In the genomic region with DNA sequence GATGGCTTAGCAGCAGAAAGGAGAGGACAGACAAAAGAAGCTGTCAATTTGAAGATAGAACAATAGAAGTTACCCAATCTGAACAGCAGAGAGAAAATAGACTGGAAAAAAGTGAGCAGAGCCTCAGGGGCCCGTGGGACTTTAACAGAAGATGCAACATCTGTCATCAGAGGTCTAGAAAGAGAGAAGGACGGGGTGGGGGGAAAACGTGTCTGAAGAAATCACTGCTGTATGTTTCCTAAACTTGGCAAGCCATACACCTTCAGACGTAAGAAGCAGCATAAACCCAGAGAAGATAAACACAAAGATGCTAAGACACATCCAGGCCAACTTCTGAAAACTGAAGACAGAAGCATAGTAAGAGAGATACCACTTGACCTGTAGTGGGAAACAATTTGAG, we compare ENCODE assay signal across 2 cellular contexts.
TF ChIP-seq lines count a peak whose summit lies in the region.

No MANE protein-coding gene starts in this region.

TF ChIP-seq in IMR-90, 13 proteins besides CTCF, POLR2A, EP300 and RAD21:
- TF ChIP-seq RCOR1 (IDR thresholded peaks at IDR 0.05; ENCODE audit: insufficient replicate concordance, low read length) (no peak), BHLHE40 (IDR thresholded peaks at IDR 0.05; ENCODE audit: low read depth, low read length) (no peak), FOS (IDR thresholded peaks at IDR 0.05; ENCODE audit: low read depth, low read length) (no peak), RFX5 (IDR thresholded peaks at IDR 0.05; ENCODE audit: low read depth, low read length) (no peak), SMC3 (IDR thresholded peaks at IDR 0.05; ENCODE audit: low read depth, low read length) (no peak), MAFK (IDR thresholded peaks at IDR 0.05; ENCODE audit: low read depth, low read length) (no peak), NFE2L2 (IDR thresholded peaks at IDR 0.05; ENCODE audit: low read depth, low read length) (no peak), MXI1 (IDR thresholded peaks at IDR 0.05; ENCODE audit: borderline replicate concordance, low read depth, low read length) (no peak), MAZ (IDR thresholded peaks at IDR 0.05; ENCODE audit: borderline replicate concordance, low read depth, low read length) (no peak), CEBPB (IDR thresholded peaks at IDR 0.05; ENCODE audit: low read depth, low read length) (no peak), CHD1 (IDR thresholded peaks at IDR 0.05; ENCODE audit: low read depth, low read length) (no peak)
- TF ChIP-seq, protein P1, sequence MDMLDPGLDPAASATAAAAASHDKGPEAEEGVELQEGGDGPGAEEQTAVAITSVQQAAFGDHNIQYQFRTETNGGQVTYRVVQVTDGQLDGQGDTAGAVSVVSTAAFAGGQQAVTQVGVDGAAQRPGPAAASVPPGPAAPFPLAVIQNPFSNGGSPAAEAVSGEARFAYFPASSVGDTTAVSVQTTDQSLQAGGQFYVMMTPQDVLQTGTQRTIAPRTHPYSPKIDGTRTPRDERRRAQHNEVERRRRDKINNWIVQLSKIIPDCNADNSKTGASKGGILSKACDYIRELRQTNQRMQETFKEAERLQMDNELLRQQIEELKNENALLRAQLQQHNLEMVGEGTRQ (IDR thresholded peaks at IDR 0.05; ENCODE audit: low read depth, low read length), result no peak
- TF ChIP-seq, protein P2, sequence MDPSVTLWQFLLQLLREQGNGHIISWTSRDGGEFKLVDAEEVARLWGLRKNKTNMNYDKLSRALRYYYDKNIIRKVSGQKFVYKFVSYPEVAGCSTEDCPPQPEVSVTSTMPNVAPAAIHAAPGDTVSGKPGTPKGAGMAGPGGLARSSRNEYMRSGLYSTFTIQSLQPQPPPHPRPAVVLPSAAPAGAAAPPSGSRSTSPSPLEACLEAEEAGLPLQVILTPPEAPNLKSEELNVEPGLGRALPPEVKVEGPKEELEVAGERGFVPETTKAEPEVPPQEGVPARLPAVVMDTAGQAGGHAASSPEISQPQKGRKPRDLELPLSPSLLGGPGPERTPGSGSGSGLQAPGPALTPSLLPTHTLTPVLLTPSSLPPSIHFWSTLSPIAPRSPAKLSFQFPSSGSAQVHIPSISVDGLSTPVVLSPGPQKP (IDR thresholded peaks at IDR 0.05; ENCODE audit: borderline replicate concordance, low read depth, low read length), result no peak

TF ChIP-seq in neural cell, 6 proteins besides CTCF, POLR2A, EP300 and RAD21:
- TF ChIP-seq TAF1 (IDR thresholded peaks at IDR 0.05; ENCODE audit: low read depth), result no peak
- TF ChIP-seq, protein P3, sequence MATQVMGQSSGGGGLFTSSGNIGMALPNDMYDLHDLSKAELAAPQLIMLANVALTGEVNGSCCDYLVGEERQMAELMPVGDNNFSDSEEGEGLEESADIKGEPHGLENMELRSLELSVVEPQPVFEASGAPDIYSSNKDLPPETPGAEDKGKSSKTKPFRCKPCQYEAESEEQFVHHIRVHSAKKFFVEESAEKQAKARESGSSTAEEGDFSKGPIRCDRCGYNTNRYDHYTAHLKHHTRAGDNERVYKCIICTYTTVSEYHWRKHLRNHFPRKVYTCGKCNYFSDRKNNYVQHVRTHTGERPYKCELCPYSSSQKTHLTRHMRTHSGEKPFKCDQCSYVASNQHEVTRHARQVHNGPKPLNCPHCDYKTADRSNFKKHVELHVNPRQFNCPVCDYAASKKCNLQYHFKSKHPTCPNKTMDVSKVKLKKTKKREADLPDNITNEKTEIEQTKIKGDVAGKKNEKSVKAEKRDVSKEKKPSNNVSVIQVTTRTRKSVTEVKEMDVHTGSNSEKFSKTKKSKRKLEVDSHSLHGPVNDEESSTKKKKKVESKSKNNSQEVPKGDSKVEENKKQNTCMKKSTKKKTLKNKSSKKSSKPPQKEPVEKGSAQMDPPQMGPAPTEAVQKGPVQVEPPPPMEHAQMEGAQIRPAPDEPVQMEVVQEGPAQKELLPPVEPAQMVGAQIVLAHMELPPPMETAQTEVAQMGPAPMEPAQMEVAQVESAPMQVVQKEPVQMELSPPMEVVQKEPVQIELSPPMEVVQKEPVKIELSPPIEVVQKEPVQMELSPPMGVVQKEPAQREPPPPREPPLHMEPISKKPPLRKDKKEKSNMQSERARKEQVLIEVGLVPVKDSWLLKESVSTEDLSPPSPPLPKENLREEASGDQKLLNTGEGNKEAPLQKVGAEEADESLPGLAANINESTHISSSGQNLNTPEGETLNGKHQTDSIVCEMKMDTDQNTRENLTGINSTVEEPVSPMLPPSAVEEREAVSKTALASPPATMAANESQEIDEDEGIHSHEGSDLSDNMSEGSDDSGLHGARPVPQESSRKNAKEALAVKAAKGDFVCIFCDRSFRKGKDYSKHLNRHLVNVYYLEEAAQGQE (IDR thresholded peaks at IDR 0.05; ENCODE audit: borderline replicate concordance), result no peak
- TF ChIP-seq POLR2AphosphoS5 (IDR thresholded peaks at IDR 0.05), result no peak
- TF ChIP-seq SMC3 (conservative IDR thresholded peaks at IDR 0.05; ENCODE audit: poor library complexity), result no peak
- TF ChIP-seq EZH2 (IDR thresholded peaks at IDR 0.05; ENCODE audit: borderline replicate concordance, insufficient read depth, low read length, poor library complexity, severe bottlenecking), result no peak
- TF ChIP-seq MXI1 (conservative IDR thresholded peaks at IDR 0.05; ENCODE audit: poor library complexity, severe bottlenecking), result no peak
TF ChIP-seq in neural cell: peak in this region for 0.
